Comparison of ENCODE assay signal across 12 cellular contexts in the genomic region with DNA sequence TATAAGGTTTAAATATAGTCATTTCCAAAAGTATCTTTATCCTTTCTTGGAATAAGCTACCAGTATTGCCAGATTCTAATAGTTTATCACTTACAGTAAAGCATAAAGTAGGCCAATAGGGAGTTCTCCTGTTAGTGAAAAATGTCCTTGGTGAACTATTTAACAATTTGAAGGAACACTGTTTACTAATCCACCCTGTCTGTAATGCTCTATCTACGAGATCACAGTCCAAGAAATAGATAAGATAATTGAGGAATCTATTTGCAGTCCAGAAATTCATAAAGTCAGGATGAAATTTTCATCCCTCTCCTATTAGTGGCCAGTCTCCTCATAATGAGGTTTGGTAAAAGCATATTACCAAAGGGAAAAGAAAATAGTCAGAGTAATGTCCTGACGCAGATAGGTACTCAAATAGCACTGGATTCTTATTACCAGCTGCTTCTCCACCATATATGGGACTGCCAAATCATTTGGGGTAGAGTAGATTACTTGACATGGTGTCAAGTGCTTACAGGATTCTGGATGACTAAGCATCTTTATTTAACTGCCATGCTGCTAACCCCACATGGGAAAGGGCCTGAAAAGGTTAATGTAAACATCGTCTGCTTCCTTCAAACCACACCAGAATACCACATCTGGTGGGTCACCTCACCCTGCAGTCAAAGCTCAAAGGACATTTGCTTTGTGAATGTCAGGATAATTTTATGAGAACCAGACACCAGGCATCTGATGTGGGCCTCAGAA.
A peak's percentile ranks its signal among the peaks of the same experiment; 100 is the strongest.
DNase-seq lines count a peak whose midpoint lies in the region; ATAC-seq, FAIRE-seq and TF ChIP-seq lines count a peak whose summit lies in the region.
"Had no signal": no experiment of that assay in that cellular context is flagged by ENCODE, and none has a peak within 500 bp of the region (broad histone marks: within the 10 kb centered on the region; RNA-seq: fewer than 3 reads in every experiment).

No MANE protein-coding gene starts in this region.

- dilution Hi-C loops in endothelial cell of umbilical vein (cut with MboI; ENCODE audit: extremely low pct_ligation_motif_present, low sequenced_read_pairs): no loop called here

- CTCF ChIA-PET in MCF 10A (lab: Yijun Ruan, JAX) (interaction anchor here (0.6 kb wide), 1 partner anchor 710 kb away, joined by 3 read pairs; no protein-coding TSS in a partner anchor), endothelial cell of umbilical vein (lab: Charles Lee) (interaction anchor here (0.9 to 1.7 kb wide), 3 partner anchors 18 to 593 kb away, joined by 3 to 5 read pairs (median 4); no protein-coding TSS in a partner anchor)

- intact Hi-C loops in MCF 10A (cut with micrococcal nuclease) (no loop called here), breast epithelium (cut with DNase I; ENCODE audit: low total_unique reads) (no loop called here), endothelial cell of umbilical vein (cut with micrococcal nuclease) (no loop called here)

- H2AFZ ChIP-seq in endothelial cell of umbilical vein (ENCODE audit: low read depth, low read length): no peak overlapping the region

- H4K20me1 ChIP-seq in endothelial cell of umbilical vein (replicated peaks; ENCODE audit: control insufficient read depth, extremely low read depth, insufficient read depth, low read length): no peaks in the 10 kb centered on the region

- no peaks in the 10 kb centered on the region for H3K9me3 Mint-ChIP-seq in MCF 10A (ENCODE audit: unreplicated experiment)
- no peaks in the 10 kb centered on the region for H3K9me3 Mint-ChIP-seq in stimulated activated naive B cell treated with anti-CD40 and anti-IgM and Interleukin-4, amounts not matched to agents 10 μg/mL and 1 μg/mL and 100 μg/mL, for 72 hours

- no peak for FAIRE-seq in endothelial cell of umbilical vein (lab: Jason Lieb, UNC)
- FAIRE-seq: small intestine had no signal

- H3K27ac ChIP-seq in breast epithelium (no peak overlapping the region), endothelial cell of umbilical vein (ENCODE audit: insufficient read depth, low read depth, low read length) (no peak overlapping the region)
- H3K27ac ChIP-seq: Peyer's patch, VCaP had no signal

- TF ChIP-seq CTCF in MCF 10A (IDR thresholded peaks at IDR 0.05; ENCODE audit: unreplicated experiment) (no peak), breast epithelium (IDR thresholded peaks at IDR 0.05) (no peak), endothelial cell of umbilical vein (IDR thresholded peaks at IDR 0.05; ENCODE audit: extremely low read depth in 1 of 2, insufficient read depth in 1 of 2, low read depth in 1 of 2, low read length in 2 of 2) (no peak)

- TF ChIP-seq POLR2A in breast epithelium (IDR thresholded peaks at IDR 0.05): no peak
- no peak for TF ChIP-seq POLR2A in endothelial cell of umbilical vein (IDR thresholded peaks at IDR 0.05; ENCODE audit: low read depth, low read length)

- no peaks in the 10 kb centered on the region for H3K9me3 ChIP-seq in breast epithelium
- no peaks in the 10 kb centered on the region for H3K9me3 ChIP-seq in endothelial cell of umbilical vein (replicated peaks; ENCODE audit: control insufficient read depth, insufficient read depth, low read length)
- H3K9me3 ChIP-seq: Peyer's patch had no signal

- no peaks in the 10 kb centered on the region for H3K9me1 ChIP-seq in endothelial cell of umbilical vein (replicated peaks; ENCODE audit: control insufficient read depth, extremely low read depth, insufficient read depth, low read length)

- no peaks in the 10 kb centered on the region for H3K4me1 ChIP-seq in breast epithelium
- no peaks in the 10 kb centered on the region for H3K4me1 ChIP-seq in endothelial cell of umbilical vein (ENCODE audit: control insufficient read depth, extremely low read depth, insufficient read depth, low read length)
- H3K4me1 ChIP-seq: Peyer's patch had no signal

- no peak overlapping the region for H3K27ac Mint-ChIP-seq in MCF 10A (ENCODE audit: low read depth, unreplicated experiment)
- no peak overlapping the region for H3K27ac Mint-ChIP-seq in stimulated activated naive B cell treated with anti-CD40 and anti-IgM and Interleukin-4, amounts not matched to agents 10 μg/mL and 1 μg/mL and 100 μg/mL, for 72 hours
- H3K27ac Mint-ChIP-seq: HFFc6 had no signal

- no peaks in the 10 kb centered on the region for H3K36me3 ChIP-seq in breast epithelium
- no peaks in the 10 kb centered on the region for H3K36me3 ChIP-seq in endothelial cell of umbilical vein (ENCODE audit: control insufficient read depth in 2 of 2, extremely low read depth in 1 of 2, insufficient read depth in 2 of 2, low read length in 2 of 2)
- H3K36me3 ChIP-seq: Peyer's patch had no signal

- no peaks in the 10 kb centered on the region for H3K36me3 Mint-ChIP-seq in MCF 10A (ENCODE audit: insufficient read depth, unreplicated experiment)
- no peaks in the 10 kb centered on the region for H3K36me3 Mint-ChIP-seq in stimulated activated naive B cell treated with anti-CD40 and anti-IgM and Interleukin-4, amounts not matched to agents 10 μg/mL and 1 μg/mL and 100 μg/mL, for 72 hours

- peak; percentile 17 for DNase-seq in MCF 10A (ENCODE audit: unreplicated experiment)
- DNase-seq in breast epithelium (ENCODE audit: low spot score in 2 of 2): no peak
- peak; percentile 90 for DNase-seq in NCI-H69 (lab: John Stamatoyannopoulos, UW)
- peak; percentile 84 for DNase-seq in endothelial cell of umbilical vein (ENCODE audit: low read depth, low spot score)
- no peak for DNase-seq in stimulated activated naive B cell treated with anti-CD40 and anti-IgM and Interleukin-4, amounts not matched to agents 10 μg/mL and 1 μg/mL and 100 μg/mL, for 72 hours
- DNase-seq in SKM-1 treated with dmso at 0.1 percent for 144 hours (lab: John Stamatoyannopoulos, UW; ENCODE audit: unreplicated experiment): no peak
- no peak for DNase-seq in putamen (ENCODE audit: low spot score)
- DNase-seq: HFFc6, Peyer's patch, small intestine had no signal

- H3K4me1 Mint-ChIP-seq in MCF 10A (ENCODE audit: insufficient read depth, unreplicated experiment): no peaks in the 10 kb centered on the region
- H3K4me1 Mint-ChIP-seq in stimulated activated naive B cell treated with anti-CD40 and anti-IgM and Interleukin-4, amounts not matched to agents 10 μg/mL and 1 μg/mL and 100 μg/mL, for 72 hours: no peaks in the 10 kb centered on the region

- H3K27me3 Mint-ChIP-seq in MCF 10A (ENCODE audit: insufficient read depth, unreplicated experiment): no peaks in the 10 kb centered on the region
- no peaks in the 10 kb centered on the region for H3K27me3 Mint-ChIP-seq in stimulated activated naive B cell treated with anti-CD40 and anti-IgM and Interleukin-4, amounts not matched to agents 10 μg/mL and 1 μg/mL and 100 μg/mL, for 72 hours

- no peak overlapping the region for H3K9ac ChIP-seq in endothelial cell of umbilical vein (replicated peaks; ENCODE audit: extremely low read depth, insufficient read depth, low read length)

- BruUV-seq in MCF 10A (replicated peaks; lab: Mats Ljungman, UMichigan) (no TSS peak), endothelial cell of umbilical vein (replicated peaks; lab: Mats Ljungman, UMichigan) (no TSS peak)

- no peak overlapping the region for H3K4me3 ChIP-seq in breast epithelium
- H3K4me3 ChIP-seq in endothelial cell of umbilical vein (replicated peaks in 1 of 3; ENCODE audit: insufficient read depth in 1 of 3, low read depth in 1 of 3, low read length in 3 of 3): no peak overlapping the region
- H3K4me3 ChIP-seq: Peyer's patch had no signal

- H3K27me3 ChIP-seq in breast epithelium (no peaks in the 10 kb centered on the region), endothelial cell of umbilical vein (ENCODE audit: control insufficient read depth in 2 of 2, insufficient read depth in 2 of 2, low read length in 2 of 2) (no peaks in the 10 kb centered on the region)
- H3K27me3 ChIP-seq: Peyer's patch had no signal

- H3K4me3 Mint-ChIP-seq in MCF 10A (ENCODE audit: unreplicated experiment): no peak overlapping the region
- no peak overlapping the region for H3K4me3 Mint-ChIP-seq in stimulated activated naive B cell treated with anti-CD40 and anti-IgM and Interleukin-4, amounts not matched to agents 10 μg/mL and 1 μg/mL and 100 μg/mL, for 72 hours
- H3K4me3 Mint-ChIP-seq: HFFc6 had no signal

- POLR2A ChIA-PET in MCF 10A (lab: Yijun Ruan, JAX): no interaction called here
- POLR2A ChIA-PET in endothelial cell of umbilical vein (lab: Charles Lee): no interaction called here

- H3K79me2 ChIP-seq in endothelial cell of umbilical vein (ENCODE audit: control insufficient read depth, insufficient read depth, low read length): no peaks in the 10 kb centered on the region

- H3K4me2 ChIP-seq in endothelial cell of umbilical vein (ENCODE audit: insufficient read depth, low read length): no peak overlapping the region

- peak; percentile 41 to 52 for ATAC-seq in stimulated activated naive B cell treated with anti-CD40 and anti-IgM and Interleukin-4, amounts not matched to agents 10 μg/mL and 1 μg/mL and 100 μg/mL, for 72 hours (replicated peaks)
- no peak for ATAC-seq in GM18867 (IDR thresholded peaks at IDR 0.05; ENCODE audit: unreplicated experiment)

TF ChIP-seq in endothelial cell of umbilical vein, 7 proteins besides CTCF, POLR2A, EP300 and RAD21:
- TF ChIP-seq, protein P1, sequence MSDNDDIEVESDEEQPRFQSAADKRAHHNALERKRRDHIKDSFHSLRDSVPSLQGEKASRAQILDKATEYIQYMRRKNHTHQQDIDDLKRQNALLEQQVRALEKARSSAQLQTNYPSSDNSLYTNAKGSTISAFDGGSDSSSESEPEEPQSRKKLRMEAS (IDR thresholded peaks at IDR 0.05; ENCODE audit: insufficient read depth, insufficient read length): no peak
- TF ChIP-seq POLR2AphosphoS5 (IDR thresholded peaks at IDR 0.05; ENCODE audit: insufficient read depth, low read depth, low read length) (peak; percentile 35), JUN (IDR thresholded peaks at IDR 0.05; ENCODE audit: borderline replicate concordance, insufficient read depth, insufficient read length, low read depth) (no peak), FOS (IDR thresholded peaks at IDR 0.05; ENCODE audit: borderline replicate concordance, insufficient read depth, low read length) (peak; percentile 28), MYC (IDR thresholded peaks at IDR 0.05; ENCODE audit: low read depth, low read length) (no peak), GATA2 (IDR thresholded peaks at IDR 0.05; ENCODE audit: insufficient read depth, insufficient read length, low read depth, low read length) (no peak), EZH2 (IDR thresholded peaks at IDR 0.05; ENCODE audit: borderline replicate concordance, low read depth, low read length, severe bottlenecking) (no peak)

Comparison
In these comparisons a context has a peak if more than half of its experiments do, and no peak if none do; other contexts are left out.
1. DNase-seq: peak in MCF 10A (single experiment), NCI-H69 (single experiment) and endothelial cell of umbilical vein (single experiment); none in breast epithelium (0 of 2), stimulated activated naive B cell treated with anti-CD40 and anti-IgM and Interleukin-4, amounts not matched to agents 10 μg/mL and 1 μg/mL and 100 μg/mL, for 72 hours (single experiment), SKM-1 treated with dmso at 0.1 percent for 144 hours (single experiment) and putamen (single experiment).